Comparison of ENCODE assay signal across 8 cellular contexts in the genomic region with DNA sequence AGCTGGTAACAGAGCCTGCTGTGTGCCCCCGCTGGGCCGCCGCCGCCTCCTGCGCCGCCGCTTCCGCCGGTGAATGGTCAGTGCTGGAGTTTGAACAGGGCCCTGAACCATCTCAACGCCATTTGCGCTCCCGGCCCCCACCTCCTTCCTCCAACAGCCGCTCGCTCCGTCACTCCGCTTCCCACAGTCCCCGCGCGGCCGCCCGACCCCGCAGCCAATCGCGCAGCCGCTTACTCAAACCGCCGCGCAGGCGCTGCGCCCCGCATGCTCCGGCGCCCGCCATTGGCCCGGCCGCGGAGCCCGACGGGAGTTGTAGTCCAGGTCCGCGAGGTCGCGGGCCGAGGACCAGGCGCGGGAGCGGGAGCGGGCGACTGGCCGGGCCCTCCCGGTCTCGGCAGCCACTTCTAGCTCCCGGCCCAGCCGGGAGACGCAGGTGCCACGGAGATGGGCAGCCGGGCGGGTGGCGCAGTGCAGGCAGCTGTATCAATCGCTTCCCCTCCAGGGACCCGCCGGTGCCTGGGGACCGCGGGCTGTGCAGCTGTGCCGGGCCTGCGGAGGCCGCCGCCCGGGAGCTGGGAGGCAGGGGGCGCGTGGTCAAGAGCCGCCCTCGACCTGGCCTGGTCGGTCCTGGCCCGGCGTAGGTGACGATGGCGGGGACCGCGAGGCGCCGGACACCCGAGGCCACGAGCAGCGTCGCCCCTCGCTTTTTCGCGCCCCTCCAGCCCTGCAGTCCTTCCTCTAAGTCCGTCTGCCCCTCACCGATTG.
DNase-seq lines count a peak whose midpoint lies in the region; ATAC-seq and TF ChIP-seq lines count a peak whose summit lies in the region.

A gene with protein sequence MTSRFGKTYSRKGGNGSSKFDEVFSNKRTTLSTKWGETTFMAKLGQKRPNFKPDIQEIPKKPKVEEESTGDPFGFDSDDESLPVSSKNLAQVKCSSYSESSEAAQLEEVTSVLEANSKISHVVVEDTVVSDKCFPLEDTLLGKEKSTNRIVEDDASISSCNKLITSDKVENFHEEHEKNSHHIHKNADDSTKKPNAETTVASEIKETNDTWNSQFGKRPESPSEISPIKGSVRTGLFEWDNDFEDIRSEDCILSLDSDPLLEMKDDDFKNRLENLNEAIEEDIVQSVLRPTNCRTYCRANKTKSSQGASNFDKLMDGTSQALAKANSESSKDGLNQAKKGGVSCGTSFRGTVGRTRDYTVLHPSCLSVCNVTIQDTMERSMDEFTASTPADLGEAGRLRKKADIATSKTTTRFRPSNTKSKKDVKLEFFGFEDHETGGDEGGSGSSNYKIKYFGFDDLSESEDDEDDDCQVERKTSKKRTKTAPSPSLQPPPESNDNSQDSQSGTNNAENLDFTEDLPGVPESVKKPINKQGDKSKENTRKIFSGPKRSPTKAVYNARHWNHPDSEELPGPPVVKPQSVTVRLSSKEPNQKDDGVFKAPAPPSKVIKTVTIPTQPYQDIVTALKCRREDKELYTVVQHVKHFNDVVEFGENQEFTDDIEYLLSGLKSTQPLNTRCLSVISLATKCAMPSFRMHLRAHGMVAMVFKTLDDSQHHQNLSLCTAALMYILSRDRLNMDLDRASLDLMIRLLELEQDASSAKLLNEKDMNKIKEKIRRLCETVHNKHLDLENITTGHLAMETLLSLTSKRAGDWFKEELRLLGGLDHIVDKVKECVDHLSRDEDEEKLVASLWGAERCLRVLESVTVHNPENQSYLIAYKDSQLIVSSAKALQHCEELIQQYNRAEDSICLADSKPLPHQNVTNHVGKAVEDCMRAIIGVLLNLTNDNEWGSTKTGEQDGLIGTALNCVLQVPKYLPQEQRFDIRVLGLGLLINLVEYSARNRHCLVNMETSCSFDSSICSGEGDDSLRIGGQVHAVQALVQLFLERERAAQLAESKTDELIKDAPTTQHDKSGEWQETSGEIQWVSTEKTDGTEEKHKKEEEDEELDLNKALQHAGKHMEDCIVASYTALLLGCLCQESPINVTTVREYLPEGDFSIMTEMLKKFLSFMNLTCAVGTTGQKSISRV (N-terminal part only) (minus strand): TSS at position 173 of the 765 bp plus-strand sequence. CDS start 3,723 bp downstream, outside the sequence.

- H3K36me3 Mint-ChIP-seq in central memory CD8-positive, alpha-beta T cell (ENCODE audit: insufficient read depth): peaks cover 32% of the 10 kb centered on the region

- H3K4me3 ChIP-seq in AG10803 (ENCODE audit: low read length): peak within 1 kb of the TSS; percentile 81

- DNase-seq in AG10803 (ENCODE audit: low read depth) (peak; percentile 91), NCI-H345 treated with DMSO at 0.1 percent for 48 hours (lab: John Stamatoyannopoulos, UW; ENCODE audit: unreplicated experiment) (peak; percentile 66), iris pigment epithelial cell (ENCODE audit: low read depth) (peak; percentile 95)
- DNase-seq in central memory CD8-positive, alpha-beta T cell (ENCODE audit: low spot score in 2 of 2): peak; percentile 89 to 90
- peak; percentile 88 to 90 for DNase-seq in stimulated activated CD4-positive, alpha-beta T cell treated with anti-CD3 and anti-CD28 coated beads, Interleukin-12 subunit alpha, Interleukin-12 subunit beta, amount 100 ng/mL, for 24 hours (ENCODE audit: low read depth in 2 of 2)

- H3K4me3 Mint-ChIP-seq in central memory CD8-positive, alpha-beta T cell: peak within 1 kb of the TSS; percentile 94

- ATAC-seq in GM19035 (IDR thresholded peaks at IDR 0.05; ENCODE audit: unreplicated experiment) (peak; percentile 96), HG03342 (IDR thresholded peaks at IDR 0.05; ENCODE audit: unreplicated experiment) (peak; percentile 95)
- peak; percentile 96 to 97 for ATAC-seq in activated CD4-positive, CD25-positive, alpha-beta regulatory T cell treated with anti-CD3 and anti-CD28 coated beads, Interleukin-2, amount 50 U/mL, for 24 hours
- peak; percentile 91 for ATAC-seq in central memory CD8-positive, alpha-beta T cell (replicated peaks; ENCODE audit: extremely low read depth, poor library complexity, severe bottlenecking)

- no peaks in the 10 kb centered on the region for H3K9me3 Mint-ChIP-seq in central memory CD8-positive, alpha-beta T cell

- H3K4me1 Mint-ChIP-seq in central memory CD8-positive, alpha-beta T cell: peaks cover 61% of the 10 kb centered on the region

- peak within 1 kb of the TSS; percentile 93 for H3K27ac Mint-ChIP-seq in central memory CD8-positive, alpha-beta T cell (ENCODE audit: low read depth)

- no peak for TF ChIP-seq CTCF in AG10803 (conservative IDR thresholded peaks at IDR 0.05; ENCODE audit: low read length)

- no peaks in the 10 kb centered on the region for H3K27me3 Mint-ChIP-seq in central memory CD8-positive, alpha-beta T cell

Comparison
In these comparisons a context has a peak if more than half of its experiments do, and no peak if none do; other contexts are left out.
1. Peak in every context shown above with its lines: DNase-seq, ATAC-seq and H3K4me3 ChIP-seq.